ENCODE assay signal across 23 cellular contexts in the genomic region with DNA sequence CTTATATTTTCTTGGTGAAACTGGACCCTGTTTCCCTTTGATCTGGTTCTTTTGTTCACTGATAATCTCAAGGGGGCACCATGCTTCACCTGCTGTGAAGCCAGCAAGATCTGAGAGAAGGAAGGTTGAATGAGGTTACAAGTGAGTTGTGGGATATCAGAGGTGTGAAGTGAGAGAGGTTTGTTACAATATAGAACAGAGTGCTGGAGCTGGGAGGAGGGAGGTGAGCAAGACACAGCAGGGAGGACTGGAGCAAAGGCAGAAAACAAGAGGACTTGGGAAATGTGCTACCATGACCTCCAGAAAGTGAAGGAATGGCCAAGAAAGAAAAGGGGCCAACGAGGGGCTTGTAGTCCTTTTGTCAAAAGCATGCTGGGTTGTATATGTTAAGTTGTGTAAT.
A peak's percentile ranks its signal among the peaks of the same experiment; 100 is the strongest.
DNase-seq lines count a peak whose midpoint lies in the region; ATAC-seq, FAIRE-seq and TF ChIP-seq lines count a peak whose summit lies in the region.
"Had no signal": no experiment of that assay in that cellular context is flagged by ENCODE, and none has a peak within 500 bp of the region (broad histone marks: within the 10 kb centered on the region; RNA-seq: fewer than 3 reads in every experiment).

No MANE protein-coding gene starts in this region.

- H3K36me3 Mint-ChIP-seq in neural progenitor cell: peaks cover 4% of the 10 kb centered on the region
- H3K36me3 Mint-ChIP-seq: CD8-positive, alpha-beta T cell had no signal

- DNase-seq in HepG2 (ENCODE audit: low spot score) (no peak), right lobe of liver (no peak), neural progenitor cell (ENCODE audit: low spot score) (no peak), Right ventricle myocardium superior (no peak)
- DNase-seq: 8988T; ACHN; BE2C; C1 segment of cervical spinal cord; Caco-2; Calu3; CD4-positive, alpha-beta T cell; CD8-positive, alpha-beta T cell; DMS79 treated with DMSO at 0.1 percent for 48 hours; GF-D8 had no signal

- H3K9me3 ChIP-seq in HepG2 (ENCODE audit: low read length) (no peaks in the 10 kb centered on the region), right lobe of liver (no peaks in the 10 kb centered on the region), HEK293 (ENCODE audit: control insufficient read depth, insufficient read depth, low read depth, low read length) (no peaks in the 10 kb centered on the region), neural progenitor cell (ENCODE audit: low read depth) (no peaks in the 10 kb centered on the region)
- H3K9me3 ChIP-seq: BE2C, Caco-2 had no signal

- no peak overlapping the region for H3K27ac Mint-ChIP-seq in neural progenitor cell
- H3K27ac Mint-ChIP-seq: CD4-positive, alpha-beta T cell; CD8-positive, alpha-beta T cell had no signal

- no peaks in the 10 kb centered on the region for H3F3A ChIP-seq in neural progenitor cell (ENCODE audit: low read depth)

- no peaks in the 10 kb centered on the region for H3K27me3 ChIP-seq in HepG2 (ENCODE audit: control insufficient read depth in 1 of 2, insufficient read depth in 2 of 2, low read length in 2 of 2)
- no peaks in the 10 kb centered on the region for H3K27me3 ChIP-seq in right lobe of liver
- no peaks in the 10 kb centered on the region for H3K27me3 ChIP-seq in neural progenitor cell
- H3K27me3 ChIP-seq: BE2C, BLaER1 had no signal

- H3K9ac ChIP-seq in HepG2 (ENCODE audit: insufficient read depth, low read depth, low read length) (no peak overlapping the region), neural progenitor cell (no peak overlapping the region)
- H3K9ac ChIP-seq: BLaER1 had no signal

- no peak overlapping the region for H3K4me3 ChIP-seq in HepG2 (replicated peaks in 1 of 3; ENCODE audit: insufficient read depth in 1 of 3, low read depth in 2 of 3, low read length in 3 of 3)
- H3K4me3 ChIP-seq in right lobe of liver: no peak overlapping the region
- no peak overlapping the region for H3K4me3 ChIP-seq in HEK293 (ENCODE audit: low read depth, low read length)
- no peak overlapping the region for H3K4me3 ChIP-seq in neural progenitor cell
- H3K4me3 ChIP-seq: BLaER1 had no signal

- no peak for TF ChIP-seq RAD21 in HepG2 (CRISPR knock-in tag; IDR thresholded peaks at IDR 0.05)

- peaks cover 16% of the 10 kb centered on the region for H3K9me3 Mint-ChIP-seq in neural progenitor cell

- 82% methylated on average over 1 of the region's 1 CpG for WGBS in HepG2 (ENCODE audit: low lambda C conversion rate)
- WGBS in right lobe of liver (ENCODE audit: insufficient coverage, low coverage, low lambda C conversion rate, missing lambda C conversion rate): 50% methylated on average over 1 of the region's 1 CpG

- POLR2A ChIA-PET in HepG2 (lab: Yijun Ruan, JAX) (no interaction called here), HEK293 (lab: Yijun Ruan, JAX) (no interaction called here)

- TF ChIP-seq EP300 in HepG2 (IDR thresholded peaks at IDR 0.05; ENCODE audit: low read depth in 2 of 2, low read length in 2 of 2) (no peak), HepG2 (CRISPR knock-in tag; IDR thresholded peaks at IDR 0.05; ENCODE audit: borderline replicate concordance) (no peak)

- H3K27ac ChIP-seq in HepG2 (ENCODE audit: extremely low read length, insufficient read depth, low read length): no peak overlapping the region
- H3K27ac ChIP-seq in right lobe of liver: no peak overlapping the region
- no peak overlapping the region for H3K27ac ChIP-seq in HEK293 (ENCODE audit: extremely low read depth, low read depth, low read length)
- no peak overlapping the region for H3K27ac ChIP-seq in neural progenitor cell
- H3K27ac ChIP-seq: BLaER1 had no signal

- H2AFZ ChIP-seq in HepG2 (ENCODE audit: low read length) (no peak overlapping the region), neural progenitor cell (replicated peaks) (no peak overlapping the region)

- intact Hi-C loops in HepG2 (cut with micrococcal nuclease; ENCODE audit: unreplicated experiment) (no loop called here), right lobe of liver (cut with DNase I) (no loop called here), Right ventricle myocardium superior (cut with DNase I) (no loop called here)

- H3K4me1 ChIP-seq in HepG2 (ENCODE audit: insufficient read depth, low read length): 0 out of 2 replicates have a peak, but pooled peaks cover 8% of the 10 kb centered on the region
- peaks cover 0 to 6% (median 0%) of the 10 kb centered on the region in 4 donors for H3K4me1 ChIP-seq in right lobe of liver
- H3K4me1 ChIP-seq in HEK293 (ENCODE audit: control insufficient read depth, insufficient read depth, low read length): peaks cover 18% of the 10 kb centered on the region
- peaks cover 13% of the 10 kb centered on the region for H3K4me1 ChIP-seq in neural progenitor cell
- H3K4me1 ChIP-seq: BE2C, BLaER1, Caco-2 had no signal

- H3K4me1 Mint-ChIP-seq in neural progenitor cell: peaks cover 26% of the 10 kb centered on the region

- no peak for TF ChIP-seq POLR2A in HepG2 (IDR thresholded peaks at IDR 0.05; ENCODE audit: insufficient read depth in 1 of 2, low read depth in 2 of 2, low read length in 2 of 2)
- TF ChIP-seq POLR2A in right lobe of liver (IDR thresholded peaks at IDR 0.05): no peak

- peaks cover 5% of the 10 kb centered on the region for H3K27me3 Mint-ChIP-seq in neural progenitor cell (ENCODE audit: insufficient read depth, low read depth)

- in situ Hi-C loops in HepG2 (cut with HindIII; ENCODE audit: extremely low pct_ligation_motif_present, low pct_unique_long_range_greater_than_20kb): no loop called here

- TF ChIP-seq CTCF in HepG2 (CRISPR knock-in tag; IDR thresholded peaks at IDR 0.05) (no peak), right lobe of liver (IDR thresholded peaks at IDR 0.05) (no peak), HEK293 (tag by site-specific recombination; IDR thresholded peaks at IDR 0.05) (no peak), neural progenitor cell (IDR thresholded peaks at IDR 0.05) (no peak)

- FAIRE-seq in HepG2 (lab: Jason Lieb, UNC): no peak
- FAIRE-seq: A204.1, D721Med, G401.6, GM12892, GM18507 had no signal

- H3K4me2 ChIP-seq in HepG2 (ENCODE audit: low read depth, low read length) (no peak overlapping the region), neural progenitor cell (peak overlapping the region; percentile 29)
- H3K4me2 ChIP-seq: BLaER1 had no signal

- H3K79me2 ChIP-seq in HepG2 (ENCODE audit: insufficient read depth, low read length) (no peaks in the 10 kb centered on the region), neural progenitor cell (ENCODE audit: low read depth) (no peaks in the 10 kb centered on the region)

- CTCF ChIA-PET in HepG2 (lab: Yijun Ruan, JAX; ENCODE audit: low intra/inter-chr PET ratio, low total read pairs): no interaction called here
- CTCF ChIA-PET in HEK293 (lab: Yijun Ruan, JAX): no interaction called here

- no TSS peak for BruUV-seq in HepG2 (replicated peaks; lab: Mats Ljungman, UMichigan)

- no peaks in the 10 kb centered on the region for H4K20me1 ChIP-seq in HepG2 (ENCODE audit: insufficient read depth, low read length)
- H4K20me1 ChIP-seq in neural progenitor cell (ENCODE audit: low read depth): no peaks in the 10 kb centered on the region
- H4K20me1 ChIP-seq: BLaER1 had no signal

- no peaks in the 10 kb centered on the region for H3K36me3 ChIP-seq in HepG2 (replicated peaks in 1 of 2; ENCODE audit: control insufficient read depth in 1 of 2, insufficient read depth in 2 of 2, low read length in 2 of 2)
- H3K36me3 ChIP-seq in right lobe of liver: no peaks in the 10 kb centered on the region
- no peaks in the 10 kb centered on the region for H3K36me3 ChIP-seq in HEK293 (ENCODE audit: control insufficient read depth in 2 of 2, insufficient read depth in 1 of 2, low read length in 2 of 2)
- H3K36me3 ChIP-seq in neural progenitor cell: no peaks in the 10 kb centered on the region
- H3K36me3 ChIP-seq: BE2C, BLaER1 had no signal

- H3K4me3 Mint-ChIP-seq in neural progenitor cell: no peak overlapping the region
- H3K4me3 Mint-ChIP-seq: CD4-positive, alpha-beta T cell; CD8-positive, alpha-beta T cell had no signal

- ATAC-seq in HepG2: no peak
- no peak for ATAC-seq in right lobe of liver
- no peak for ATAC-seq in GM21786 (IDR thresholded peaks at IDR 0.05; ENCODE audit: unreplicated experiment)
- ATAC-seq in HG02852 (IDR thresholded peaks at IDR 0.05; ENCODE audit: unreplicated experiment): no peak
- ATAC-seq in Right ventricle myocardium superior (ENCODE audit: poor library complexity): no peak
- ATAC-seq: CD8-positive, alpha-beta T cell had no signal

TF ChIP-seq in HepG2, 621 proteins besides CTCF, POLR2A, EP300 and RAD21 (continues in another document):
- no peak for TF ChIP-seq ZBTB20 (CRISPR knock-in tag; IDR thresholded peaks at IDR 0.05; ENCODE audit: borderline replicate concordance, low read depth)
- peak; percentile 54 for TF ChIP-seq ZNF263 (CRISPR knock-in tag; IDR thresholded peaks at IDR 0.05)
- TF ChIP-seq ZNF644 (CRISPR knock-in tag; IDR thresholded peaks at IDR 0.05; ENCODE audit: low read depth): 0 out of 2 replicates have a peak, but pooled peaks have one; percentile 4

TF ChIP-seq in HEK293, 187 proteins besides CTCF, POLR2A, EP300 and RAD21 (continues in another document):
- TF ChIP-seq ZIC2 (tag by site-specific recombination; IDR thresholded peaks at IDR 0.05) (peak; percentile 40; the same call in 1 of the 2 replicates), ZSCAN16 (tag by site-specific recombination; IDR thresholded peaks at IDR 0.05) (no peak), ZNF24 (tag by site-specific recombination; IDR thresholded peaks at IDR 0.05) (no peak), KLF9 (tag by site-specific recombination; IDR thresholded peaks at IDR 0.05; ENCODE audit: low read depth) (no peak)
- TF ChIP-seq, protein P1, sequence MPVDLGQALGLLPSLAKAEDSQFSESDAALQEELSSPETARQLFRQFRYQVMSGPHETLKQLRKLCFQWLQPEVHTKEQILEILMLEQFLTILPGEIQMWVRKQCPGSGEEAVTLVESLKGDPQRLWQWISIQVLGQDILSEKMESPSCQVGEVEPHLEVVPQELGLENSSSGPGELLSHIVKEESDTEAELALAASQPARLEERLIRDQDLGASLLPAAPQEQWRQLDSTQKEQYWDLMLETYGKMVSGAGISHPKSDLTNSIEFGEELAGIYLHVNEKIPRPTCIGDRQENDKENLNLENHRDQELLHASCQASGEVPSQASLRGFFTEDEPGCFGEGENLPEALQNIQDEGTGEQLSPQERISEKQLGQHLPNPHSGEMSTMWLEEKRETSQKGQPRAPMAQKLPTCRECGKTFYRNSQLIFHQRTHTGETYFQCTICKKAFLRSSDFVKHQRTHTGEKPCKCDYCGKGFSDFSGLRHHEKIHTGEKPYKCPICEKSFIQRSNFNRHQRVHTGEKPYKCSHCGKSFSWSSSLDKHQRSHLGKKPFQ (tag by site-specific recombination; IDR thresholded peaks at IDR 0.05): peak; percentile 61; the same call in 1 of the 2 replicates
